ENCODE assay signal across 8 cellular contexts in genomic region chr4:76199664-76200211, GRCh38. TPM values are rescaled to one million over a fixed set of nuclear protein-coding genes. Genes with fewer than 3 reads are reported as not detected.
DNase-seq lines count a peak whose midpoint lies in the region; ATAC-seq and TF ChIP-seq lines count a peak whose summit lies in the region.

No MANE protein-coding gene starts in this region.

- peaks cover 6% of the 10 kb centered on the region for H4K20me1 ChIP-seq in smooth muscle cell (ENCODE audit: low read depth)

- H3K9ac ChIP-seq in smooth muscle cell (ENCODE audit: low read depth), result peak overlapping the region; percentile 31

- H3K27me3 ChIP-seq in smooth muscle cell (ENCODE audit: low read depth), result no peaks in the 10 kb centered on the region

- TF ChIP-seq CTCF in WTC11 (IDR thresholded peaks at IDR 0.05), result no peak
- no peak for TF ChIP-seq CTCF in smooth muscle cell (IDR thresholded peaks at IDR 0.05; ENCODE audit: borderline replicate concordance, insufficient read depth, poor library complexity, severe bottlenecking)

- H3K4me1 Mint-ChIP-seq in WTC11, result peaks cover 23% of the 10 kb centered on the region

- intact Hi-C loops in left ventricle myocardium superior (cut with micrococcal nuclease), result no loop called here

- peaks cover 43% of the 10 kb centered on the region for H3F3A ChIP-seq in smooth muscle cell (ENCODE audit: low read depth)

- POLR2A ChIA-PET in WTC11 (lab: Charles Lee), result no interaction called here

- peaks cover 4% of the 10 kb centered on the region for H3K36me3 Mint-ChIP-seq in WTC11

- WGBS in smooth muscle cell (ENCODE audit: low lambda C conversion rate), result 54% methylated on average over 13 of the region's 13 CpGs

- no peaks in the 10 kb centered on the region for H3K9me3 ChIP-seq in smooth muscle cell (replicated peaks; ENCODE audit: low read depth)

- H3K4me3 ChIP-seq in smooth muscle cell, result no peak overlapping the region

- no peaks in the 10 kb centered on the region for H3K36me3 ChIP-seq in smooth muscle cell (ENCODE audit: low read depth)

- H3K9me3 Mint-ChIP-seq in WTC11, result peaks cover 1% of the 10 kb centered on the region; the same call in 1 of the 2 replicates

- CTCF ChIA-PET in WTC11 (lab: Charles Lee), result interaction anchor here (0.6 to 2.8 kb wide), 7 partner anchors 13 to 178 kb away, joined by 3 to 20 read pairs (median 4); no protein-coding TSS in a partner anchor

- H2AFZ ChIP-seq in smooth muscle cell (ENCODE audit: low read depth), result no peak overlapping the region

- H3K79me2 ChIP-seq in smooth muscle cell (ENCODE audit: low read depth), result peaks cover 78% of the 10 kb centered on the region

- peak; percentile 82 for DNase-seq in DMS 273 (lab: John Stamatoyannopoulos, UW; ENCODE audit: unreplicated experiment)
- peak; percentile 40 for DNase-seq in WTC11 (ENCODE audit: low spot score)
- DNase-seq in left ventricle myocardium superior, result no peak
- no peak for DNase-seq in smooth muscle cell (lab: John Stamatoyannopoulos, UW; ENCODE audit: unreplicated experiment)
- no peak for DNase-seq in DMS153 (lab: John Stamatoyannopoulos, UW)
- no peak for DNase-seq in NCI-H2029 treated with DMSO at 0.1 percent for 48 hours (lab: John Stamatoyannopoulos, UW)

- ATAC-seq in GM19324 (IDR thresholded peaks at IDR 0.05; ENCODE audit: low FRiP score, unreplicated experiment) (peak; percentile 92), HG03280 (IDR thresholded peaks at IDR 0.05; ENCODE audit: unreplicated experiment) (peak; percentile 91), WTC11 (peak; percentile 94), left ventricle myocardium superior (peak; percentile 32)

- H3K27me3 Mint-ChIP-seq in WTC11 (ENCODE audit: low read depth), result no peaks in the 10 kb centered on the region

- H3K4me2 ChIP-seq in smooth muscle cell, result peak overlapping the region; percentile 77

- no peak overlapping the region for H3K4me3 Mint-ChIP-seq in WTC11

- H3K27ac Mint-ChIP-seq in WTC11, result peak overlapping the region; percentile 61; the same call in 1 of the 2 replicates

- peak overlapping the region; percentile 98 for H3K27ac ChIP-seq in smooth muscle cell (ENCODE audit: low read depth)

- peaks cover 31% of the 10 kb centered on the region for H3K4me1 ChIP-seq in smooth muscle cell (ENCODE audit: low read depth)

TF ChIP-seq in WTC11, 78 proteins besides CTCF, POLR2A, EP300 and RAD21 (continues in another document):
- TF ChIP-seq AFF4 (CRISPR knock-in tag; IDR thresholded peaks at IDR 0.05; ENCODE audit: borderline replicate concordance), result no peak
- no peak for TF ChIP-seq ZNF416 (CRISPR knock-in tag; IDR thresholded peaks at IDR 0.05)
- TF ChIP-seq ZNF281 (CRISPR knock-in tag; IDR thresholded peaks at IDR 0.05), result no peak
- no peak for TF ChIP-seq ELF4 (CRISPR knock-in tag; IDR thresholded peaks at IDR 0.05; ENCODE audit: low read depth)
- no peak for TF ChIP-seq USF2 (CRISPR knock-in tag; IDR thresholded peaks at IDR 0.05)
- no peak for TF ChIP-seq OVOL2 (CRISPR knock-in tag; IDR thresholded peaks at IDR 0.05; ENCODE audit: borderline replicate concordance)
- TF ChIP-seq ZNF219 (CRISPR knock-in tag; IDR thresholded peaks at IDR 0.05; ENCODE audit: borderline replicate concordance), result no peak
- no peak for TF ChIP-seq PRDM15 (CRISPR knock-in tag; IDR thresholded peaks at IDR 0.05)
- TF ChIP-seq GABPB1 (CRISPR knock-in tag; IDR thresholded peaks at IDR 0.05), result no peak
- TF ChIP-seq ZNF423 (CRISPR knock-in tag; IDR thresholded peaks at IDR 0.05), result no peak

RNA-seq across cellular contexts. Expression of gene SCARB2, which starts 13.9 kb away (rescaled TPM):
- total RNA-seq in WTC11 (2021) (38.0 to 42.2 TPM (median 39.9 TPM) in 3 replicates), left ventricle myocardium superior (91.4 TPM), smooth muscle cell (266 and 270 TPM in 2 replicates)
- 160 and 162 TPM in 2 replicates for polyA plus RNA-seq in smooth muscle cell

RNA-seq across cellular contexts. Expression of gene NUP54, which starts 51.5 kb away (rescaled TPM):
- 76.2 to 84.5 TPM (median 79.3 TPM) in 3 replicates for total RNA-seq in WTC11 (2021)
- total RNA-seq in left ventricle myocardium superior, result 17.3 TPM
- total RNA-seq in smooth muscle cell, result 52.6 and 61.7 TPM in 2 replicates
- 36.3 and 38.3 TPM in 2 replicates for polyA plus RNA-seq in smooth muscle cell

RNA-seq across cellular contexts. Expression of gene FAM47E, which starts 51.8 kb away (rescaled TPM):
- 1.4 to 1.6 TPM (median 1.6 TPM) in 3 replicates for total RNA-seq in WTC11 (2021)
- total RNA-seq in left ventricle myocardium superior, result 2.4 TPM
- total RNA-seq in smooth muscle cell, result 0.63 and 1.8 TPM in 2 replicates
- 0.73 and 3.5 TPM in 2 replicates for polyA plus RNA-seq in smooth muscle cell

Comparison
In these comparisons a context has a peak if more than half of its experiments do, and no peak if none do; other contexts are left out.
1. DNase-seq: peak in DMS 273 (single experiment) and WTC11 (single experiment); none in left ventricle myocardium superior (single experiment), smooth muscle cell (single experiment), DMS153 (single experiment) and NCI-H2029 treated with DMSO at 0.1 percent for 48 hours (single experiment).
2. ATAC-seq: peak in every context shown above with its lines; median percentile 94 in WTC11; 92 in GM19324; 91 in HG03280; 32 in left ventricle myocardium superior.